In the genomic region with DNA sequence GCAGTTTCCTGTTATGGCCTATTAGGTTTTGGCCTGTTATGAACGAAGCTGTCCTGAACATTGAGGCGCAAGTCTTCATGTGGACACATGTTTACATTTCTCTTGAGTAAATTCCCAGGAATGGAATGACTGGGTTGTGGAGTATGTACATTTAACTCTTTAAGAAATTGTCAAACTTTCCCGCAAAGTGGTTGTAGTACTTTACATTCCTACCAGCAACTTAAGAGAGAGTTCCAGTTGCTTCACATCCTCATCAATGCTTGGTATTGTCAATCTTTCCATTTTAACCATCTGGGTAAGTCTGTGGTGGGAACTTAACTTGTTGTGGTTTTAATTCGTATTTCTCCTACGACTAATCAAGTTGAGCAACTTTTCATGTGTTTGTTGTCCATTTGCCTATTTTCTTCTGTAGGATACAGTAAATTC, we compare ENCODE assay signal across 16 cellular contexts.
DNase-seq lines count a peak whose midpoint lies in the region; ATAC-seq and TF ChIP-seq lines count a peak whose summit lies in the region.
"Had no signal": no experiment of that assay in that cellular context is flagged by ENCODE, and none has a peak within 500 bp of the region (broad histone marks: within the 10 kb centered on the region; RNA-seq: fewer than 3 reads in every experiment).

No MANE protein-coding gene starts in this region.

- POLR2A ChIA-PET in AG04450 (lab: Yijun Ruan, JAX): no interaction called here

- DNase-seq in AG04450 (ENCODE audit: low read depth, low spot score) (peak; percentile 88), HPDE6-E6E7 (ENCODE audit: extremely low spot score) (peak; percentile 39), amniotic epithelial cell (ENCODE audit: low read depth) (peak; percentile 96), glomerular visceral epithelial cell (ENCODE audit: extremely low spot score) (peak; percentile 47), NCI-H2029 (lab: John Stamatoyannopoulos, UW) (no peak)
- no peak for DNase-seq in activated CD4-positive, CD25-positive, alpha-beta regulatory T cell (lab: John Stamatoyannopoulos, UW)
- DNase-seq in activated CD8-positive, alpha-beta memory T cell treated with anti-CD3 and anti-CD28 coated beads for 24 hours: no peak
- DNase-seq: activated T-cell treated with anti-CD3 and anti-CD28 coated beads, Interleukin-2, amount 50 U/mL, for 48 hours; hypothalamus; NCI-H2081; tibial artery had no signal

- no peak for ATAC-seq in HG02610 (IDR thresholded peaks at IDR 0.05; ENCODE audit: unreplicated experiment)
- ATAC-seq: HepG2, Panc1 had no signal

- CTCF ChIA-PET in AG04450 (lab: Charles Lee): interaction anchor here (0.6 to 1.3 kb wide), 2 partner anchors 13 to 274 kb away, joined by 4 to 5 read pairs; no protein-coding TSS in a partner anchor

- H3K9me3 ChIP-seq in AG04450 (ENCODE audit: control insufficient read depth, insufficient read depth, low read length): peaks cover 15% of the 10 kb centered on the region

- H3K27ac ChIP-seq in AG04450 (ENCODE audit: low read depth, low read length): peak overlapping the region; percentile 85
- H3K27ac ChIP-seq: C4-2B, coronary artery, tibial artery had no signal

- H3K27me3 ChIP-seq in AG04450 (ENCODE audit: control insufficient read depth, insufficient read depth, low read length): peaks cover 26% of the 10 kb centered on the region
- H3K27me3 ChIP-seq: tibial artery had no signal

- no peak overlapping the region for H3K4me3 ChIP-seq in AG04450 (ENCODE audit: low read depth, low read length)
- H3K4me3 ChIP-seq: coronary artery, tibial artery had no signal

- TF ChIP-seq CTCF in AG04450 (IDR thresholded peaks at IDR 0.05; ENCODE audit: low read depth, low read length): no peak

Comparison
In these comparisons a context has a peak if more than half of its experiments do, and no peak if none do; other contexts are left out.
1. DNase-seq: peak in AG04450 (single experiment), HPDE6-E6E7 (single experiment), amniotic epithelial cell (single experiment) and glomerular visceral epithelial cell (single experiment); none in activated CD4-positive, CD25-positive, alpha-beta regulatory T cell (0 of 4), NCI-H2029 (single experiment) and activated CD8-positive, alpha-beta memory T cell treated with anti-CD3 and anti-CD28 coated beads for 24 hours (single experiment).